32 cellular contexts compared by ENCODE assay signal in the genomic region with DNA sequence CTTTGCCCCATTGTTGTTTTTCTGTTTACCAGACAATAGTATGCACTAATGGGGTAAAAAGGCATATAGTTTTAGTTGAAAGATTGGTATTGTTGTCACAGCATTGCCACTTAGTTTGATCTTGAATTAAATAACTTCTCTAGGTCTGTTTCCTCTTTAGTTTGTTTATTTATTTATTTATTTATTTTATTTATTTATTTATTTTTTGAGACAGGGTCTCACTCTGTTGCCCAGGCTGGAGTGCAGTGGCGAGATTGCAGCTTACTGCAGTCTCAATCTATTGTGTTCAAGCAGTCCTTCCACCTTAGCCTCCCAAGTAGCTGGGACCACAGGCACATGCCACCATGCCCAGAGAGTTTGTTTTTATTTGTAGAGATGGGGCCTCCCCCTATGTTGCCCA.
"Had no signal": no experiment of that assay in that cellular context is flagged by ENCODE, and none has a peak within 500 bp of the region (broad histone marks: within the 10 kb centered on the region; RNA-seq: fewer than 3 reads in every experiment).

No MANE protein-coding gene starts in this region.

- H3K27me3 Mint-ChIP-seq: activated B cell treated with CpG ODN at 0.5 μM for 24 hours; activated CD4-positive, alpha-beta memory T cell treated with anti-CD3 and anti-CD28 coated beads for 36 hours; activated naive CD4-positive, alpha-beta T cell treated with anti-CD3 and anti-CD28 coated beads, Interleukin-2, amount 10 ng/mL, durations not matched to agents 7 days and 5 days; activated naive CD8-positive, alpha-beta T cell; activated naive CD8-positive, alpha-beta T cell treated with anti-CD3 and anti-CD28 coated beads, Interleukin-2, amount 50 U/mL, for 24 hours; central memory CD8-positive, alpha-beta T cell had no signal

- H3K36me3 ChIP-seq: brain microvascular endothelial cell had no signal

- H3K4me3 Mint-ChIP-seq: activated B cell treated with CpG ODN at 0.5 μM for 24 hours; activated CD4-positive, alpha-beta memory T cell treated with anti-CD3 and anti-CD28 coated beads for 36 hours; activated naive CD4-positive, alpha-beta T cell treated with anti-CD3 and anti-CD28 coated beads, Interleukin-2, amount 10 ng/mL, durations not matched to agents 7 days and 5 days; activated naive CD8-positive, alpha-beta T cell; activated naive CD8-positive, alpha-beta T cell treated with anti-CD3 and anti-CD28 coated beads, Interleukin-2, amount 50 U/mL, for 24 hours; central memory CD8-positive, alpha-beta T cell had no signal

- H3K9me3 Mint-ChIP-seq: activated B cell treated with CpG ODN at 0.5 μM for 24 hours; activated naive CD4-positive, alpha-beta T cell treated with anti-CD3 and anti-CD28 coated beads, Interleukin-2, amount 10 ng/mL, durations not matched to agents 7 days and 5 days; central memory CD8-positive, alpha-beta T cell had no signal

- H3K27ac ChIP-seq: brain microvascular endothelial cell, RWPE1, VCaP had no signal

- H3K27me3 ChIP-seq: brain microvascular endothelial cell had no signal

- DNase-seq: activated B cell treated with CpG ODN at 0.5 μM for 24 hours; activated CD4-positive, alpha-beta memory T cell treated with anti-CD3 and anti-CD28 coated beads for 36 hours; activated CD4-positive, alpha-beta T cell treated with anti-CD3 and anti-CD28 coated beads for 4 hours; activated CD4-positive, alpha-beta T cell treated with anti-CD3 and anti-CD28 coated beads, Interleukin-2, amount 50 U/mL, for 1 hour; activated CD4-positive, CD25-positive, alpha-beta regulatory T cell treated with anti-CD3 and anti-CD28 coated beads, Interleukin-2, amount 50 U/mL, for 72 hours; activated CD8-positive, alpha-beta memory T cell treated with anti-CD3 and anti-CD28 coated beads, Interleukin-2, amount 50 U/mL, for 4 hours; activated effector memory CD4-positive, alpha-beta T cell treated with Interleukin-2 at 50 U/mL for 16 hours; activated naive CD4-positive, alpha-beta T cell treated with anti-CD3 and anti-CD28 coated beads, Interleukin-2, amount 10 ng/mL, durations not matched to agents 7 days and 5 days; activated naive CD8-positive, alpha-beta T cell treated with anti-CD3 and anti-CD28 coated beads, Interleukin-2, amount 50 U/mL, for 24 hours; activated T-cell treated with anti-CD3 and anti-CD28 coated beads, Interleukin-2, amount 50 U/mL, for 48 hours; anterior cingulate cortex; NCI-H1092 treated with DMSO at 0.1 percent for 48 hours; NCI-H1417; NCI-H146; NCI-H187; NCI-H2029 treated with DMSO at 0.1 percent for 48 hours; NCI-H2107; NCI-H2171; NCI-H510A; NCI-H526; NCI-H748 treated with DMSO at 0.1 percent for 48 hours; NK-92 treated with Interleukin-12 subunit alpha and Interleukin-12 subunit beta, amount 100 ng/mL, for 24 hours; T-helper 1 cell; T-helper 2 cell; T-helper 9 cell had no signal

- H3K4me2 ChIP-seq: PC-9 had no signal

- H3K27ac Mint-ChIP-seq: activated B cell treated with CpG ODN at 0.5 μM for 24 hours; activated CD4-positive, alpha-beta memory T cell treated with anti-CD3 and anti-CD28 coated beads for 36 hours; activated naive CD4-positive, alpha-beta T cell treated with anti-CD3 and anti-CD28 coated beads, Interleukin-2, amount 10 ng/mL, durations not matched to agents 7 days and 5 days; activated naive CD8-positive, alpha-beta T cell; activated naive CD8-positive, alpha-beta T cell treated with anti-CD3 and anti-CD28 coated beads, Interleukin-2, amount 50 U/mL, for 24 hours had no signal

- ATAC-seq: activated naive CD8-positive, alpha-beta T cell treated with anti-CD3 and anti-CD28 coated beads, Interleukin-2, amount 50 U/mL, for 24 hours; Right ventricle myocardium inferior had no signal

- H2AFZ ChIP-seq: PC-9 had no signal

- H3K4me3 ChIP-seq: PC-9 had no signal
